In genomic region chr5:75016896-75017295, GRCh38 we compare ENCODE assay signal across 26 cellular contexts. TPM values are rescaled to one million over a fixed set of nuclear protein-coding genes. Genes with fewer than 3 reads are reported as not detected.
"Had no signal": no experiment of that assay in that cellular context is flagged by ENCODE, and none has a peak within 500 bp of the region (broad histone marks: within the 10 kb centered on the region; RNA-seq: fewer than 3 reads in every experiment).

No MANE protein-coding gene starts in this region.

- H3K27me3 Mint-ChIP-seq: activated CD4-positive, alpha-beta T cell treated with anti-CD3 and anti-CD28 coated beads, Interleukin-2, amount 10 ng/mL, durations not matched to agents 24 days and 14 days; activated naive CD8-positive, alpha-beta T cell had no signal

- H3K36me3 ChIP-seq: brain microvascular endothelial cell, cardiac muscle cell, MG63 had no signal

- H3K4me3 Mint-ChIP-seq: activated B cell treated with CpG ODN at 0.5 μM for 24 hours; activated CD4-positive, alpha-beta T cell treated with anti-CD3 and anti-CD28 coated beads, Interleukin-2, amount 10 ng/mL, durations not matched to agents 24 days and 14 days; activated naive CD4-positive, alpha-beta T cell treated with anti-CD3 and anti-CD28 coated beads for 36 hours; activated naive CD8-positive, alpha-beta T cell; activated T-cell treated with anti-CD3 and anti-CD28 coated beads, Interleukin-2, amount 50 U/mL, for 4 hours; activated T-helper 17 cell treated with anti-CD3 and anti-CD28 coated beads, Interleukin-2, amount 50 U/mL, for 72 hours; T-cell had no signal

- DNase-seq: activated B cell treated with CpG ODN at 0.5 μM for 24 hours; activated CD4-positive, alpha-beta T cell treated with anti-CD3 and anti-CD28 coated beads for 1 hour; activated CD4-positive, alpha-beta T cell treated with anti-CD3 and anti-CD28 coated beads, Interleukin-2, amount 10 ng/mL, durations not matched to agents 24 days and 14 days; activated CD4-positive, alpha-beta T cell treated with anti-CD3 and anti-CD28 coated beads, Interleukin-2, amount 50 U/mL, for 48 hours; activated CD8-positive, alpha-beta memory T cell treated with anti-CD3 and anti-CD28 coated beads for 24 hours; activated gamma-delta T cell; activated naive CD4-positive, alpha-beta T cell treated with anti-CD3 and anti-CD28 coated beads for 36 hours; activated T-cell treated with anti-CD3 and anti-CD28 coated beads, Interleukin-2, amount 50 U/mL, for 4 hours; brain microvascular endothelial cell; MG63; MV-4-11; NCI-H1092 treated with DMSO at 0.1 percent for 48 hours; NCI-H1436; NCI-H187; NCI-H2081; NCI-H446 treated with DMSO at 0.1 percent for 48 hours; NCI-H774; T-cell; T-helper 2 cell; T1000 had no signal

- H3K27me3 ChIP-seq: brain microvascular endothelial cell, cardiac muscle cell, MG63 had no signal

- H3K4me1 Mint-ChIP-seq: activated B cell treated with CpG ODN at 0.5 μM for 24 hours; activated T-helper 17 cell treated with anti-CD3 and anti-CD28 coated beads, Interleukin-2, amount 50 U/mL, for 72 hours had no signal

- H3K36me3 Mint-ChIP-seq: T-cell had no signal

- H3K9me3 Mint-ChIP-seq: activated B cell treated with CpG ODN at 0.5 μM for 24 hours; activated naive CD4-positive, alpha-beta T cell treated with anti-CD3 and anti-CD28 coated beads for 36 hours; activated T-helper 17 cell treated with anti-CD3 and anti-CD28 coated beads, Interleukin-2, amount 50 U/mL, for 72 hours; T-cell had no signal

- ATAC-seq: activated T-cell treated with anti-CD3 and anti-CD28 coated beads, Interleukin-2, amount 50 U/mL, for 4 hours; activated T-helper 17 cell treated with anti-CD3 and anti-CD28 coated beads, Interleukin-2, amount 50 U/mL, for 72 hours; Right ventricle myocardium inferior; T-cell had no signal

- H3K4me3 ChIP-seq: cardiac muscle cell, MG63, SK-N-MC had no signal

- H3K27ac Mint-ChIP-seq: activated B cell treated with CpG ODN at 0.5 μM for 24 hours; activated CD4-positive, alpha-beta T cell treated with anti-CD3 and anti-CD28 coated beads, Interleukin-2, amount 10 ng/mL, durations not matched to agents 24 days and 14 days; activated naive CD4-positive, alpha-beta T cell treated with anti-CD3 and anti-CD28 coated beads for 36 hours; activated naive CD8-positive, alpha-beta T cell; activated T-helper 17 cell treated with anti-CD3 and anti-CD28 coated beads, Interleukin-2, amount 50 U/mL, for 72 hours; T-cell had no signal

- H3K27ac ChIP-seq: brain microvascular endothelial cell, cardiac muscle cell, SK-N-MC had no signal

RNA-seq across cellular contexts. Expression of gene GCNT4, which starts 35.5 kb away (rescaled TPM):
- total RNA-seq: activated B cell treated with CpG ODN at 0.5 μM for 24 hours, OCI-LY7 had no signal
